ENCODE assay signal across 1 cellular context in the genomic region with DNA sequence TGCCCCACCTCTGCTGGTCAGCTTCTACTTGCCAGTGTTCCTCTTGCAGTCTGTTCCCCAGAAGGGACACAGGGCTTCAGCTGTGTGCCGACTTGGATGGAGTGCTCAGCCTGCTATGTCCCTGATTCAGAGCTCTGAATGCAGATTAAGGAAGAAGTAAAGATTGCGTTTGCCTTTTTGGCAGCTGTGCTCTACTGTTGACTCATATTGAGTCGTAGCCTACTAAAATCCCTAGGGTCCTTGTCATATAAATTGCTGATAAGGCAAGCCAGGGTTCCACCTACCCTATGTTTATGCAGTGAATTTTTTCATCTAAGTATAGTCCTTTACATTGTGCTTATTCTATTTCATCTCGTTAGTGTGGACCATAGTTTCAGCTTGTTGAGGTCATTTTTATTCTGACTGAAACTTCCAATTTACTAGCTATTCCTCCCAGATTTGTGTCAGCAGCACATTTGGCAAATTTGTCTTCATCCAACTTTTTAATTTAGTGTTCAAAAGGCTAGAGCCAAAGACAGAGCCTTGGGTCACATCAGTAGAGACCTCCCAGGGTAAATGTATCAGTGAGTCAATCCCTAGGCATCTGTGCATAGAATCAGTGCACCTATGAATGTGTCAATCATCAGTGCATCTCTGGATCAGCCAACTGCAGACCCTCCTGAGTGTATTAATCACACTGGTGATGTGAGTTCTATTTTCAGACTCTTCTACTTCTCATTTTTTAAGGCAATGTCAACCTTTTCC.
TF ChIP-seq lines count a peak whose summit lies in the region.

No MANE protein-coding gene starts in this region.

TF ChIP-seq in WTC11, 78 proteins besides CTCF, POLR2A, EP300 and RAD21 (continued from another document):
- TF ChIP-seq, protein P1, sequence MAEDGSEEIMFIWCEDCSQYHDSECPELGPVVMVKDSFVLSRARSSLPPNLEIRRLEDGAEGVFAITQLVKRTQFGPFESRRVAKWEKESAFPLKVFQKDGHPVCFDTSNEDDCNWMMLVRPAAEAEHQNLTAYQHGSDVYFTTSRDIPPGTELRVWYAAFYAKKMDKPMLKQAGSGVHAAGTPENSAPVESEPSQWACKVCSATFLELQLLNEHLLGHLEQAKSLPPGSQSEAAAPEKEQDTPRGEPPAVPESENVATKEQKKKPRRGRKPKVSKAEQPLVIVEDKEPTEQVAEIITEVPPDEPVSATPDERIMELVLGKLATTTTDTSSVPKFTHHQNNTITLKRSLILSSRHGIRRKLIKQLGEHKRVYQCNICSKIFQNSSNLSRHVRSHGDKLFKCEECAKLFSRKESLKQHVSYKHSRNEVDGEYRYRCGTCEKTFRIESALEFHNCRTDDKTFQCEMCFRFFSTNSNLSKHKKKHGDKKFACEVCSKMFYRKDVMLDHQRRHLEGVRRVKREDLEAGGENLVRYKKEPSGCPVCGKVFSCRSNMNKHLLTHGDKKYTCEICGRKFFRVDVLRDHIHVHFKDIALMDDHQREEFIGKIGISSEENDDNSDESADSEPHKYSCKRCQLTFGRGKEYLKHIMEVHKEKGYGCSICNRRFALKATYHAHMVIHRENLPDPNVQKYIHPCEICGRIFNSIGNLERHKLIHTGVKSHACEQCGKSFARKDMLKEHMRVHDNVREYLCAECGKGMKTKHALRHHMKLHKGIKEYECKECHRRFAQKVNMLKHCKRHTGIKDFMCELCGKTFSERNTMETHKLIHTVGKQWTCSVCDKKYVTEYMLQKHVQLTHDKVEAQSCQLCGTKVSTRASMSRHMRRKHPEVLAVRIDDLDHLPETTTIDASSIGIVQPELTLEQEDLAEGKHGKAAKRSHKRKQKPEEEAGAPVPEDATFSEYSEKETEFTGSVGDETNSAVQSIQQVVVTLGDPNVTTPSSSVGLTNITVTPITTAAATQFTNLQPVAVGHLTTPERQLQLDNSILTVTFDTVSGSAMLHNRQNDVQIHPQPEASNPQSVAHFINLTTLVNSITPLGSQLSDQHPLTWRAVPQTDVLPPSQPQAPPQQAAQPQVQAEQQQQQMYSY (CRISPR knock-in tag; IDR thresholded peaks at IDR 0.05), result no peak
- TF ChIP-seq NFE2L1 (CRISPR knock-in tag; IDR thresholded peaks at IDR 0.05), result no peak
- TF ChIP-seq TEAD1 (CRISPR knock-in tag; IDR thresholded peaks at IDR 0.05), result no peak
- no peak for TF ChIP-seq CBFB (CRISPR knock-in tag; IDR thresholded peaks at IDR 0.05; ENCODE audit: low read depth)
